In genomic region chr4:87130482-87130881, GRCh38 we compare ENCODE assay signal across 22 cellular contexts.
"Had no signal": no experiment of that assay in that cellular context is flagged by ENCODE, and none has a peak within 500 bp of the region (broad histone marks: within the 10 kb centered on the region; RNA-seq: fewer than 3 reads in every experiment).

No MANE protein-coding gene starts in this region.

- H3K27me3 ChIP-seq: adrenal gland, Peyer's patch had no signal

- H3K4me3 Mint-ChIP-seq: activated B cell treated with CpG ODN at 0.5 μM for 24 hours; activated CD4-positive, alpha-beta T cell treated with anti-CD3 and anti-CD28 coated beads, Interleukin-2, amount 10 ng/mL, durations not matched to agents 24 days and 14 days; activated naive CD8-positive, alpha-beta T cell treated with anti-CD3 and anti-CD28 coated beads, Interleukin-2, amount 10 ng/mL, durations not matched to agents 7 days and 5 days; activated T-helper 17 cell treated with anti-CD3 and anti-CD28 coated beads, Interleukin-2, amount 50 U/mL, for 72 hours; T-helper 1 cell treated with Interleukin-12 subunit alpha and Interleukin-12 subunit beta and Interleukin-4 antibody, amounts not matched to agents 30 μg/mL and 1 μg/mL, for 36 hours had no signal

- DNase-seq: activated B cell treated with CpG ODN at 0.5 μM for 24 hours; activated CD4-positive, alpha-beta T cell treated with anti-CD3 and anti-CD28 coated beads for 1 hour; activated CD4-positive, alpha-beta T cell treated with anti-CD3 and anti-CD28 coated beads, Interleukin-2, amount 10 ng/mL, durations not matched to agents 24 days and 14 days; activated CD4-positive, alpha-beta T cell treated with anti-CD3 and anti-CD28 coated beads, Interleukin-2, amount 50 U/mL, for 48 hours; activated naive CD4-positive, alpha-beta T cell treated with anti-CD3 and anti-CD28 coated beads, Interleukin-2, amount 50 U/mL, for 16 hours; activated naive CD8-positive, alpha-beta T cell treated with anti-CD3 and anti-CD28 coated beads, Interleukin-2, amount 10 ng/mL, durations not matched to agents 7 days and 5 days; activated T-cell treated with anti-CD3 and anti-CD28 coated beads for 4 hours; activated T-cell treated with anti-CD3 and anti-CD28 coated beads, Interleukin-2, amount 50 U/mL, for 48 hours; adrenal gland; anterior cingulate cortex; caudate nucleus; KG1; NCI-H1092; NCI-H1417; NCI-H1930; NCI-H2107; NCI-H69; NK-92 treated with Interleukin-12 subunit alpha and Interleukin-12 subunit beta, amount 100 ng/mL, for 24 hours; Peyer's patch; SHP77 treated with DMSO at 0.1 percent for 48 hours had no signal

- ATAC-seq: activated T-helper 17 cell treated with anti-CD3 and anti-CD28 coated beads, Interleukin-2, amount 50 U/mL, for 72 hours had no signal

- H3K27ac Mint-ChIP-seq: activated B cell treated with CpG ODN at 0.5 μM for 24 hours; activated CD4-positive, alpha-beta T cell treated with anti-CD3 and anti-CD28 coated beads, Interleukin-2, amount 10 ng/mL, durations not matched to agents 24 days and 14 days; activated naive CD8-positive, alpha-beta T cell treated with anti-CD3 and anti-CD28 coated beads, Interleukin-2, amount 10 ng/mL, durations not matched to agents 7 days and 5 days; activated T-helper 17 cell treated with anti-CD3 and anti-CD28 coated beads, Interleukin-2, amount 50 U/mL, for 72 hours; T-helper 1 cell treated with Interleukin-12 subunit alpha and Interleukin-12 subunit beta and Interleukin-4 antibody, amounts not matched to agents 30 μg/mL and 1 μg/mL, for 36 hours had no signal

- H3K4me3 ChIP-seq: adrenal gland, Peyer's patch had no signal

- H3K27me3 Mint-ChIP-seq: activated B cell treated with CpG ODN at 0.5 μM for 24 hours; activated CD4-positive, alpha-beta T cell treated with anti-CD3 and anti-CD28 coated beads, Interleukin-2, amount 10 ng/mL, durations not matched to agents 24 days and 14 days; activated naive CD8-positive, alpha-beta T cell treated with anti-CD3 and anti-CD28 coated beads, Interleukin-2, amount 10 ng/mL, durations not matched to agents 7 days and 5 days; activated T-helper 17 cell treated with anti-CD3 and anti-CD28 coated beads, Interleukin-2, amount 50 U/mL, for 72 hours had no signal

- H3K9me3 Mint-ChIP-seq: activated B cell treated with CpG ODN at 0.5 μM for 24 hours; activated CD4-positive, alpha-beta T cell treated with anti-CD3 and anti-CD28 coated beads, Interleukin-2, amount 10 ng/mL, durations not matched to agents 24 days and 14 days; activated naive CD8-positive, alpha-beta T cell treated with anti-CD3 and anti-CD28 coated beads, Interleukin-2, amount 10 ng/mL, durations not matched to agents 7 days and 5 days; activated T-helper 17 cell treated with anti-CD3 and anti-CD28 coated beads, Interleukin-2, amount 50 U/mL, for 72 hours; T-helper 1 cell treated with Interleukin-12 subunit alpha and Interleukin-12 subunit beta and Interleukin-4 antibody, amounts not matched to agents 30 μg/mL and 1 μg/mL, for 36 hours had no signal

- H3K4me1 ChIP-seq: adrenal gland, Peyer's patch had no signal

- H3K9me3 ChIP-seq: adrenal gland, Peyer's patch had no signal

- H3K27ac ChIP-seq: adrenal gland, Peyer's patch had no signal
